In the genomic region with DNA sequence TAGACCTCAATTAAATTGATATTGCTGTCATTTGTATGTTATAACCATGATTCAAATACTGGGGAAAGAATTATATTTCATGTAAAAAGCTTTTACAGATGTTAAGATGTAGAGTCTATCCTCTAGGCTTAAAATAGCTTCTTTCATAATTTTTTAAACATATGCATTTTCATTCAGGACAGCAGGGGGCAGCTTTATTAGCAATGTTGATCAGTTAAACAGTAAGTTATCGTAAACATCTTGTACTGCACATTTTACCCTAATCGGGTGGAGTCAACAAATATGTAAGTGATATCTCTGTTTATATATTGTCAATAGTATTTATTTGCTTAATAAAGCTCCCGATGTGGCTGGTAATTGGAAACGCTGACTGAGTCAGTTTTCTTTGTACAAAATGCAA, we compare ENCODE assay signal across 9 cellular contexts.
DNase-seq lines count a peak whose midpoint lies in the region; ATAC-seq and TF ChIP-seq lines count a peak whose summit lies in the region.
"Had no signal": no experiment of that assay in that cellular context is flagged by ENCODE, and none has a peak within 500 bp of the region (broad histone marks: within the 10 kb centered on the region; RNA-seq: fewer than 3 reads in every experiment).

No MANE protein-coding gene starts in this region.

- H3K9ac ChIP-seq in endocrine pancreas (ENCODE audit: control insufficient read depth, insufficient read depth, low read length), result no peak overlapping the region
- H3K9ac ChIP-seq: BLaER1 treated with 17β-estradiol and CSF1 and Interleukin-3, amounts not matched to agents 10 nM and 100 nM had no signal

- intact Hi-C loops in psoas muscle (cut with DNase I), result loop anchor here (5.0 to 10.0 kb wide), 2 partner anchors 237 to 239 kb away; no protein-coding TSS in a partner anchor

- peak in 1 of 4 donors; percentile 70 for ATAC-seq in psoas muscle
- ATAC-seq in stimulated activated memory B cell treated with anti-CD40 and anti-IgM and Interleukin-4, amounts not matched to agents 10 μg/mL and 1 μg/mL and 100 μg/mL, for 72 hours, result no peak
- no peak for ATAC-seq in HG02571 (IDR thresholded peaks at IDR 0.05; ENCODE audit: unreplicated experiment)

- no peaks in the 10 kb centered on the region for H3K27me3 Mint-ChIP-seq in stimulated activated memory B cell treated with anti-CD40 and anti-IgM and Interleukin-4, amounts not matched to agents 10 μg/mL and 1 μg/mL and 100 μg/mL, for 72 hours

- H3K9me3 Mint-ChIP-seq in stimulated activated memory B cell treated with anti-CD40 and anti-IgM and Interleukin-4, amounts not matched to agents 10 μg/mL and 1 μg/mL and 100 μg/mL, for 72 hours, result no peaks in the 10 kb centered on the region

- 16 to 50% (median 29%) methylated on average over 4 of the region's 4 CpGs for WGBS in psoas muscle, 3 donors

- no peaks in the 10 kb centered on the region for H3K36me3 ChIP-seq in endocrine pancreas (ENCODE audit: control insufficient read depth, insufficient read depth, low read length)
- H3K36me3 ChIP-seq in psoas muscle (ENCODE audit: insufficient read depth in 1 of 2, low read depth in 1 of 2), result no peaks in the 10 kb centered on the region
- H3K36me3 ChIP-seq: BLaER1 treated with 17β-estradiol and CSF1 and Interleukin-3, amounts not matched to agents 10 nM and 100 nM had no signal

- no peak overlapping the region for H3K27ac ChIP-seq in psoas muscle
- H3K27ac ChIP-seq: BLaER1 treated with 17β-estradiol and CSF1 and Interleukin-3, amounts not matched to agents 10 nM and 100 nM had no signal

- no peaks in the 10 kb centered on the region for H3K9me3 ChIP-seq in endocrine pancreas (ENCODE audit: control insufficient read depth, low read length)
- no peaks in the 10 kb centered on the region for H3K9me3 ChIP-seq in psoas muscle

- no peak overlapping the region for H3K27ac Mint-ChIP-seq in stimulated activated memory B cell treated with anti-CD40 and anti-IgM and Interleukin-4, amounts not matched to agents 10 μg/mL and 1 μg/mL and 100 μg/mL, for 72 hours

- H3K4me3 ChIP-seq in endocrine pancreas (ENCODE audit: control insufficient read depth, insufficient read depth, low read length) (peak overlapping the region; percentile 66), psoas muscle (peak overlapping the region; percentile 20)
- H3K4me3 ChIP-seq: BLaER1 treated with 17β-estradiol and CSF1 and Interleukin-3, amounts not matched to agents 10 nM and 100 nM had no signal

- H3K36me3 Mint-ChIP-seq in stimulated activated memory B cell treated with anti-CD40 and anti-IgM and Interleukin-4, amounts not matched to agents 10 μg/mL and 1 μg/mL and 100 μg/mL, for 72 hours, result no peaks in the 10 kb centered on the region

- DNase-seq in NCI-H748 (lab: John Stamatoyannopoulos, UW; ENCODE audit: unreplicated experiment) (peak; percentile 2), NCI-H748 treated with DMSO at 0.1 percent for 48 hours (lab: John Stamatoyannopoulos, UW) (no peak), NCI-H446 treated with DMSO at 0.1 percent for 48 hours (lab: John Stamatoyannopoulos, UW) (peak; percentile 4), psoas muscle (no peak), HuH-7.5 (ENCODE audit: low spot score) (no peak)

- H3K4me1 Mint-ChIP-seq in stimulated activated memory B cell treated with anti-CD40 and anti-IgM and Interleukin-4, amounts not matched to agents 10 μg/mL and 1 μg/mL and 100 μg/mL, for 72 hours, result no peaks in the 10 kb centered on the region

- H3K4me3 Mint-ChIP-seq in stimulated activated memory B cell treated with anti-CD40 and anti-IgM and Interleukin-4, amounts not matched to agents 10 μg/mL and 1 μg/mL and 100 μg/mL, for 72 hours, result no peak overlapping the region

- peak; percentile 45 for TF ChIP-seq CTCF in psoas muscle (IDR thresholded peaks at IDR 0.05)

- H3K27me3 ChIP-seq in endocrine pancreas (ENCODE audit: control insufficient read depth, insufficient read depth, low read length) (no peaks in the 10 kb centered on the region), psoas muscle (ENCODE audit: insufficient read depth in 3 of 3, low read length in 2 of 3) (peaks cover 0 to 6% (median 0%) of the 10 kb centered on the region in 3 donors)

- H3K4me1 ChIP-seq in endocrine pancreas (ENCODE audit: control insufficient read depth, insufficient read depth, low read length) (no peaks in the 10 kb centered on the region), psoas muscle (no peaks in the 10 kb centered on the region)

Comparison
In these comparisons a context has a peak if more than half of its experiments do, and no peak if none do; other contexts are left out.
1. DNase-seq: peak in NCI-H748 (single experiment) and NCI-H446 treated with DMSO at 0.1 percent for 48 hours (single experiment); none in NCI-H748 treated with DMSO at 0.1 percent for 48 hours (single experiment), psoas muscle (0 of 2) and HuH-7.5 (single experiment).